Comparison of ENCODE assay signal across 16 cellular contexts in genomic region chr2:105339414-105339813, GRCh38. TPM values are rescaled to one million over a fixed set of nuclear protein-coding genes. Genes with fewer than 3 reads are reported as not detected.
A peak's percentile ranks its signal among the peaks of the same experiment; 100 is the strongest.
DNase-seq lines count a peak whose midpoint lies in the region; ATAC-seq and TF ChIP-seq lines count a peak whose summit lies in the region.
"Had no signal": no experiment of that assay in that cellular context is flagged by ENCODE, and none has a peak within 500 bp of the region (broad histone marks: within the 10 kb centered on the region; RNA-seq: fewer than 3 reads in every experiment).

No MANE protein-coding gene starts in this region.

- H3K4me1 ChIP-seq in PC-3 (ENCODE audit: insufficient read depth, low read length) = peaks cover 18% of the 10 kb centered on the region
- H3K4me1 ChIP-seq in endodermal cell (ENCODE audit: control insufficient read depth, insufficient read depth, low read length) = peaks cover 4% of the 10 kb centered on the region

- H2AFZ ChIP-seq in PC-3 (ENCODE audit: low read length) = no peak overlapping the region

- no peak for DNase-seq in activated CD4-positive, alpha-beta T cell treated with anti-CD3 and anti-CD28 coated beads, Interleukin-2, amount 10 ng/mL, durations not matched to agents 24 days and 14 days
- DNase-seq in activated CD4-positive, alpha-beta T cell treated with anti-CD3 and anti-CD28 coated beads for 4 hours = no peak
- no peak for DNase-seq in PC-3
- DNase-seq in endodermal cell = no peak
- DNase-seq in progenitor cell of endocrine pancreas (ENCODE audit: low spot score, unreplicated experiment) = no peak
- DNase-seq in activated CD4-positive, CD25-positive, alpha-beta regulatory T cell (lab: John Stamatoyannopoulos, UW) = no peak
- DNase-seq in NOMO-1 (lab: John Stamatoyannopoulos, UW; ENCODE audit: unreplicated experiment in 2 of 2) = no peak
- no peak for DNase-seq in left colon
- DNase-seq: ACHN; activated B cell treated with CpG ODN at 0.5 μM for 24 hours; activated naive CD4-positive, alpha-beta T cell; DMS79; NCI-H1417 treated with DMSO at 0.1 percent for 48 hours; NCI-H510A treated with DMSO at 0.1 percent for 48 hours; Right ventricle myocardium superior; upper lobe of right lung had no signal

- peaks cover 35% of the 10 kb centered on the region for H3K36me3 ChIP-seq in PC-3 (ENCODE audit: low read depth, low read length)
- peaks cover 44% of the 10 kb centered on the region for H3K36me3 ChIP-seq in endodermal cell (ENCODE audit: control insufficient read depth, insufficient read depth, low read length)

- no peaks in the 10 kb centered on the region for H3F3A ChIP-seq in PC-3 (ENCODE audit: low read length, unreplicated experiment)

- H3K27ac ChIP-seq in PC-3 (ENCODE audit: low read length) (no peak overlapping the region), endodermal cell (ENCODE audit: low read depth, low read length) (no peak overlapping the region)
- H3K27ac ChIP-seq: upper lobe of right lung had no signal

- ATAC-seq in PC-3 = no peak
- ATAC-seq in left colon = no peak
- ATAC-seq: upper lobe of right lung had no signal

- H3K4me2 ChIP-seq in PC-3 (ENCODE audit: low read length) = peak overlapping the region; percentile 100

- no peak overlapping the region for H3K27ac Mint-ChIP-seq in activated CD4-positive, alpha-beta T cell treated with anti-CD3 and anti-CD28 coated beads, Interleukin-2, amount 10 ng/mL, durations not matched to agents 24 days and 14 days
- H3K27ac Mint-ChIP-seq in endodermal cell (peak overlapping the region; percentile 12), progenitor cell of endocrine pancreas (peak overlapping the region; percentile 71)
- H3K27ac Mint-ChIP-seq: activated B cell treated with CpG ODN at 0.5 μM for 24 hours had no signal

- H3K9ac ChIP-seq in PC-3 (ENCODE audit: low read length) = peak overlapping the region; percentile 99
- H3K9ac ChIP-seq in endodermal cell (ENCODE audit: extremely low read depth, low read length, poor library complexity, severe bottlenecking) = no peak overlapping the region

- BruUV-seq in PC-3 (replicated peaks; lab: Mats Ljungman, UMichigan) = no TSS peak

- H3K9me3 ChIP-seq in PC-3 (ENCODE audit: low read length) = no peaks in the 10 kb centered on the region
- no peaks in the 10 kb centered on the region for H3K9me3 ChIP-seq in endodermal cell (ENCODE audit: control insufficient read depth, low read length)
- H3K9me3 ChIP-seq: upper lobe of right lung had no signal

- H4K20me1 ChIP-seq in PC-3 (ENCODE audit: low read length) = peaks cover 9% of the 10 kb centered on the region; the same call in 1 of the 2 replicates

- peaks cover 58% of the 10 kb centered on the region for H3K79me2 ChIP-seq in PC-3 (ENCODE audit: low read length)

- no peak for TF ChIP-seq CTCF in PC-3 (conservative IDR thresholded peaks at IDR 0.05; ENCODE audit: low read depth, low read length)
- TF ChIP-seq CTCF in endodermal cell (conservative IDR thresholded peaks at IDR 0.05) = no peak
- TF ChIP-seq CTCF in progenitor cell of endocrine pancreas (IDR thresholded peaks at IDR 0.05; ENCODE audit: unreplicated experiment) = no peak

- peaks cover 23% of the 10 kb centered on the region for H3K4me1 Mint-ChIP-seq in activated CD4-positive, alpha-beta T cell treated with anti-CD3 and anti-CD28 coated beads, Interleukin-2, amount 10 ng/mL, durations not matched to agents 24 days and 14 days
- H3K4me1 Mint-ChIP-seq in endodermal cell (peaks cover 19% of the 10 kb centered on the region), progenitor cell of endocrine pancreas (ENCODE audit: low read depth) (peaks cover 21% of the 10 kb centered on the region)

- CTCF ChIA-PET in PC-3 (lab: Charles Lee) = no interaction called here

- intact Hi-C loops in activated CD4-positive, alpha-beta T cell treated with anti-CD3 and anti-CD28 coated beads, Interleukin-2, amount 10 ng/mL, durations not matched to agents 24 days and 14 days (cut with micrococcal nuclease) = loop anchor here (10.0 kb wide), 2 partner anchors 405 to 755 kb away; partner anchors contain the start of gene NCK2
- intact Hi-C loops in PC-3 (cut with micrococcal nuclease) = no loop called here
- intact Hi-C loops in left colon (cut with DNase I, micrococcal nuclease) = no loop called here

- H3K4me3 ChIP-seq in PC-3 (ENCODE audit: low read length) = peak overlapping the region; percentile 100
- H3K4me3 ChIP-seq in endodermal cell (ENCODE audit: low read length) = peak overlapping the region; percentile 92
- H3K4me3 ChIP-seq: upper lobe of right lung had no signal

- POLR2A ChIA-PET in PC-3 (lab: Charles Lee; ENCODE audit: unreplicated experiment) = no interaction called here

- no peaks in the 10 kb centered on the region for H3K9me2 ChIP-seq in PC-3 (replicated peaks; ENCODE audit: low read length)

- H3K4me3 Mint-ChIP-seq in activated CD4-positive, alpha-beta T cell treated with anti-CD3 and anti-CD28 coated beads, Interleukin-2, amount 10 ng/mL, durations not matched to agents 24 days and 14 days = peak overlapping the region; percentile 32
- H3K4me3 Mint-ChIP-seq in endodermal cell (peak overlapping the region; percentile 95), progenitor cell of endocrine pancreas (ENCODE audit: low read depth) (peak overlapping the region; percentile 99)

- H3K9me3 Mint-ChIP-seq in activated CD4-positive, alpha-beta T cell treated with anti-CD3 and anti-CD28 coated beads, Interleukin-2, amount 10 ng/mL, durations not matched to agents 24 days and 14 days = no peaks in the 10 kb centered on the region
- no peaks in the 10 kb centered on the region for H3K9me3 Mint-ChIP-seq in endodermal cell
- H3K9me3 Mint-ChIP-seq in progenitor cell of endocrine pancreas (ENCODE audit: low read depth) = no peaks in the 10 kb centered on the region
- H3K9me3 Mint-ChIP-seq: activated B cell treated with CpG ODN at 0.5 μM for 24 hours had no signal

- peaks cover 33% of the 10 kb centered on the region for H3K36me3 Mint-ChIP-seq in activated CD4-positive, alpha-beta T cell treated with anti-CD3 and anti-CD28 coated beads, Interleukin-2, amount 10 ng/mL, durations not matched to agents 24 days and 14 days (ENCODE audit: low read depth)
- H3K36me3 Mint-ChIP-seq in endodermal cell (ENCODE audit: low read depth) (peaks cover 32% of the 10 kb centered on the region), progenitor cell of endocrine pancreas (ENCODE audit: insufficient read depth) (peaks cover 5% of the 10 kb centered on the region)

- H3K27me3 Mint-ChIP-seq in activated CD4-positive, alpha-beta T cell treated with anti-CD3 and anti-CD28 coated beads, Interleukin-2, amount 10 ng/mL, durations not matched to agents 24 days and 14 days = no peaks in the 10 kb centered on the region
- no peaks in the 10 kb centered on the region for H3K27me3 Mint-ChIP-seq in endodermal cell (ENCODE audit: insufficient read depth)
- no peaks in the 10 kb centered on the region for H3K27me3 Mint-ChIP-seq in progenitor cell of endocrine pancreas
- H3K27me3 Mint-ChIP-seq: activated B cell treated with CpG ODN at 0.5 μM for 24 hours had no signal

- 93 to 100% methylated on average over 2 to 4 of the region's 4 CpGs for WGBS in endodermal cell (ENCODE audit: insufficient coverage in 1 of 2, insufficient read length in 1 of 2), 2 experiments

- H3K27me3 ChIP-seq in PC-3 (ENCODE audit: low read length) (no peaks in the 10 kb centered on the region), endodermal cell (ENCODE audit: control insufficient read depth, insufficient read depth, low read length, poor library complexity, severe bottlenecking) (no peaks in the 10 kb centered on the region)
- H3K27me3 ChIP-seq: upper lobe of right lung had no signal

RNA-seq across cellular contexts. Expression of gene C2orf49, which starts 2.1 kb away (rescaled TPM):
- total RNA-seq in activated CD4-positive, alpha-beta T cell treated with anti-CD3 and anti-CD28 coated beads, Interleukin-2, amount 10 ng/mL, durations not matched to agents 24 days and 14 days = 20.8 and 25.5 TPM in 2 replicates
- 7.2 and 11.6 TPM in 2 replicates for total RNA-seq in PC-3 (2014; rRNA removed)
- total RNA-seq in endodermal cell = 10 to 100 TPM; 18.1 to 22.2 TPM
- polyA plus RNA-seq in endodermal cell (2013, experiment 1 of 2) = 20.8 TPM
- 22.3 TPM for polyA plus RNA-seq in endodermal cell (2013, experiment 2 of 2)
- total RNA-seq in progenitor cell of endocrine pancreas = 24.7 and 27.2 TPM in 2 replicates
- total RNA-seq in left colon = 10 to 100 TPM; 12.2 TPM

RNA-seq across cellular contexts. Expression of gene TGFBRAP1, which starts 9.9 kb away (rescaled TPM):
- 26.2 and 26.5 TPM in 2 replicates for total RNA-seq in activated CD4-positive, alpha-beta T cell treated with anti-CD3 and anti-CD28 coated beads, Interleukin-2, amount 10 ng/mL, durations not matched to agents 24 days and 14 days
- total RNA-seq in PC-3 (2014; rRNA removed) = 26.5 and 27.3 TPM in 2 replicates
- total RNA-seq in endodermal cell = 10 to 100 TPM; 15.5 to 17.4 TPM
- 14.6 TPM for polyA plus RNA-seq in endodermal cell (2013, experiment 1 of 2)
- 12.4 TPM for polyA plus RNA-seq in endodermal cell (2013, experiment 2 of 2)
- total RNA-seq in progenitor cell of endocrine pancreas = 19.7 and 20.0 TPM in 2 replicates
- 10 to 100 TPM; 16.8 to 19.7 TPM for total RNA-seq in left colon

RNA-seq across cellular contexts. Expression of gene FHL2, which starts 59.4 kb away (rescaled TPM):
- total RNA-seq in activated CD4-positive, alpha-beta T cell treated with anti-CD3 and anti-CD28 coated beads, Interleukin-2, amount 10 ng/mL, durations not matched to agents 24 days and 14 days = 2.4 and 3.8 TPM in 2 replicates
- total RNA-seq in PC-3 (2014; rRNA removed) (118 and 125 TPM in 2 replicates), endodermal cell (10 to 100 TPM; 11.1 to 11.4 TPM), progenitor cell of endocrine pancreas (2.2 and 3.0 TPM in 2 replicates), left colon (100 to 1,000 TPM in 1 of 2 donors, 10 to 100 TPM in 1; 94.2 to 133 TPM)
- 11.0 TPM for polyA plus RNA-seq in endodermal cell (2013, experiment 1 of 2)
- polyA plus RNA-seq in endodermal cell (2013, experiment 2 of 2) = 10.8 TPM

Comparison
In these comparisons a context has a peak if more than half of its experiments do, and no peak if none do; other contexts are left out.
1. H3K4me3 Mint-ChIP-seq: peak in every context shown above with its lines; median percentile 99 in progenitor cell of endocrine pancreas; 95 in endodermal cell; 32 in activated CD4-positive, alpha-beta T cell treated with anti-CD3 and anti-CD28 coated beads, Interleukin-2, amount 10 ng/mL, durations not matched to agents 24 days and 14 days.